ENCODE assay signal across 8 cellular contexts in genomic region chr6:27893836-27894807, GRCh38. TPM values are rescaled to one million over a fixed set of nuclear protein-coding genes. Genes with fewer than 3 reads are reported as not detected.
DNase-seq lines count a peak whose midpoint lies in the region; ATAC-seq and TF ChIP-seq lines count a peak whose summit lies in the region.

No MANE protein-coding gene starts in this region.

- H3K27me3 ChIP-seq in Karpas-422 (ENCODE audit: low read length) = no peaks in the 10 kb centered on the region
- H3K27me3 ChIP-seq in stomach = peaks cover 0 to 44% (median 0%) of the 10 kb centered on the region in 3 donors

- peak overlapping the region; percentile 68 for H3K4me3 ChIP-seq in Karpas-422 (ENCODE audit: low read length)
- peak overlapping the region; percentile 65 for H3K4me3 ChIP-seq in fibroblast of pulmonary artery (replicated peaks; ENCODE audit: low read depth, low read length)
- H3K4me3 ChIP-seq in stomach = peak overlapping the region; percentile 54 to 65 (median 60)

- H3K9me3 ChIP-seq in Karpas-422 (ENCODE audit: low read length) (no peaks in the 10 kb centered on the region), stomach (no peaks in the 10 kb centered on the region)

- ATAC-seq in naive thymus-derived CD8-positive, alpha-beta T cell = peak in 1 of 2 donors; percentile 13
- ATAC-seq in HG02571 (IDR thresholded peaks at IDR 0.05; ENCODE audit: unreplicated experiment) = no peak

- peak overlapping the region; percentile 90 for H3K27ac ChIP-seq in Karpas-422 (ENCODE audit: low read length)
- H3K27ac ChIP-seq in stomach = peak overlapping the region; percentile 70 to 94 (median 88)

- H3K27me3 Mint-ChIP-seq in activated T-helper 2 cell treated with anti-CD3 and anti-CD28 coated beads, Interferon-gamma antibody, Interleukin-2, Interleukin-4, amounts not matched to agents 10 μg/mL and 5 μg/mL and 100 μg/mL, durations not matched to agents 14 hours and 24 hours and 36 hours (ENCODE audit: low read depth) = no peaks in the 10 kb centered on the region
- H3K27me3 Mint-ChIP-seq in naive thymus-derived CD8-positive, alpha-beta T cell = no peaks in the 10 kb centered on the region

- H3K4me1 ChIP-seq in Karpas-422 (ENCODE audit: low read length) (peaks cover 55% of the 10 kb centered on the region), stomach (peaks cover 16 to 56% (median 42%) of the 10 kb centered on the region in 4 donors)

- TF ChIP-seq POLR2A in stomach (IDR thresholded peaks at IDR 0.05) = no peak

- H3K4me3 Mint-ChIP-seq in activated T-helper 2 cell treated with anti-CD3 and anti-CD28 coated beads, Interferon-gamma antibody, Interleukin-2, Interleukin-4, amounts not matched to agents 10 μg/mL and 5 μg/mL and 100 μg/mL, durations not matched to agents 14 hours and 24 hours and 36 hours (ENCODE audit: low read depth) = no peak overlapping the region
- H3K4me3 Mint-ChIP-seq in naive thymus-derived CD8-positive, alpha-beta T cell = no peak overlapping the region

- peak overlapping the region; percentile 77 for H3K9ac ChIP-seq in Karpas-422 (ENCODE audit: low read length)

- TF ChIP-seq CTCF in fibroblast of pulmonary artery (IDR thresholded peaks at IDR 0.05; ENCODE audit: low read length, missing control alignments) = no peak
- TF ChIP-seq CTCF in stomach (IDR thresholded peaks at IDR 0.05) = no peak

- POLR2A ChIA-PET in naive thymus-derived CD8-positive, alpha-beta T cell (lab: Charles Lee) = interaction anchor here (0.6 to 7.8 kb wide), 45 partner anchors 8 to 1873 kb away, joined by 3 to 445 read pairs (median 7); partner anchors contain the start of genes HMGN4, TRIM27, ZNF184 and ZNF391

- no peak for TF ChIP-seq EP300 in stomach (IDR thresholded peaks at IDR 0.05)

- H2AFZ ChIP-seq in Karpas-422 (ENCODE audit: low read length) = peak overlapping the region; percentile 4; the same call in 1 of the 2 replicates

- WGBS in stomach, 5 donors = 0 to 1% (median 1%) methylated on average over 48 of the region's 48 CpGs

- H3K27ac Mint-ChIP-seq in activated T-helper 2 cell treated with anti-CD3 and anti-CD28 coated beads, Interferon-gamma antibody, Interleukin-2, Interleukin-4, amounts not matched to agents 10 μg/mL and 5 μg/mL and 100 μg/mL, durations not matched to agents 14 hours and 24 hours and 36 hours = no peak overlapping the region
- no peak overlapping the region for H3K27ac Mint-ChIP-seq in naive thymus-derived CD8-positive, alpha-beta T cell

- peak; percentile 98 for DNase-seq in DMS114 treated with DMSO at 0.1 percent for 48 hours (lab: John Stamatoyannopoulos, UW; ENCODE audit: unreplicated experiment)
- DNase-seq in Karpas-422 = peak; percentile 94
- DNase-seq in activated T-helper 2 cell treated with anti-CD3 and anti-CD28 coated beads, Interferon-gamma antibody, Interleukin-2, Interleukin-4, amounts not matched to agents 10 μg/mL and 5 μg/mL and 100 μg/mL, durations not matched to agents 14 hours and 24 hours and 36 hours (ENCODE audit: low spot score) = peak; percentile 79
- DNase-seq in fibroblast of pulmonary artery (ENCODE audit: low read depth) = peak; percentile 96
- DNase-seq in naive thymus-derived CD8-positive, alpha-beta T cell = peak; percentile 49 to 88 (median 75)
- peak; percentile 81 for DNase-seq in stomach

- no peaks in the 10 kb centered on the region for H3K9me3 Mint-ChIP-seq in activated T-helper 2 cell treated with anti-CD3 and anti-CD28 coated beads, Interferon-gamma antibody, Interleukin-2, Interleukin-4, amounts not matched to agents 10 μg/mL and 5 μg/mL and 100 μg/mL, durations not matched to agents 14 hours and 24 hours and 36 hours
- peaks cover 0 to 4% (median 0%) of the 10 kb centered on the region in 9 donors for H3K9me3 Mint-ChIP-seq in naive thymus-derived CD8-positive, alpha-beta T cell

- H3K79me2 ChIP-seq in Karpas-422 (ENCODE audit: low read length) = no peaks in the 10 kb centered on the region

- H3K36me3 Mint-ChIP-seq in activated T-helper 2 cell treated with anti-CD3 and anti-CD28 coated beads, Interferon-gamma antibody, Interleukin-2, Interleukin-4, amounts not matched to agents 10 μg/mL and 5 μg/mL and 100 μg/mL, durations not matched to agents 14 hours and 24 hours and 36 hours (ENCODE audit: low read depth) = peaks cover 5% of the 10 kb centered on the region
- no peaks in the 10 kb centered on the region for H3K36me3 Mint-ChIP-seq in naive thymus-derived CD8-positive, alpha-beta T cell

- H3K4me2 ChIP-seq in Karpas-422 (ENCODE audit: low read depth, low read length, poor library complexity, severe bottlenecking) = peak overlapping the region; percentile 79

- H4K20me1 ChIP-seq in Karpas-422 (ENCODE audit: insufficient read depth, low read depth, low read length) = no peaks in the 10 kb centered on the region

- H3K36me3 ChIP-seq in Karpas-422 (ENCODE audit: insufficient read depth, low read length) (no peaks in the 10 kb centered on the region), stomach (no peaks in the 10 kb centered on the region)

- H3K9me2 ChIP-seq in Karpas-422 (replicated peaks; ENCODE audit: insufficient read depth, low read length) = no peaks in the 10 kb centered on the region

- intact Hi-C loops in activated T-helper 2 cell treated with anti-CD3 and anti-CD28 coated beads, Interferon-gamma antibody, Interleukin-2, Interleukin-4, amounts not matched to agents 10 μg/mL and 5 μg/mL and 100 μg/mL, durations not matched to agents 14 hours and 24 hours and 36 hours (cut with micrococcal nuclease) = loop anchor here (1.0 to 10.0 kb wide), 11 partner anchors 57 to 1737 kb away; a partner anchor contains a TSS
- intact Hi-C loops in stomach (cut with DNase I; ENCODE audit: low total_unique reads) = loop anchor here (10.0 kb wide), 2 partner anchors 119 to 729 kb away; no protein-coding TSS in a partner anchor

- peaks cover 34% of the 10 kb centered on the region for H3K4me1 Mint-ChIP-seq in activated T-helper 2 cell treated with anti-CD3 and anti-CD28 coated beads, Interferon-gamma antibody, Interleukin-2, Interleukin-4, amounts not matched to agents 10 μg/mL and 5 μg/mL and 100 μg/mL, durations not matched to agents 14 hours and 24 hours and 36 hours (ENCODE audit: low read depth)
- H3K4me1 Mint-ChIP-seq in naive thymus-derived CD8-positive, alpha-beta T cell = peaks cover 7 to 38% (median 28%) of the 10 kb centered on the region in 4 donors

TF ChIP-seq in PFSK-1, 5 proteins besides CTCF, POLR2A, EP300 and RAD21:
- TF ChIP-seq POLR2AphosphoS5 (IDR thresholded peaks at IDR 0.05; ENCODE audit: low read depth, low read length) (peak; percentile 74), SIN3A (IDR thresholded peaks at IDR 0.05; ENCODE audit: borderline replicate concordance, insufficient read depth, low read length) (peak; percentile 64; the same call in 1 of the 2 replicates), REST (IDR thresholded peaks at IDR 0.05; ENCODE audit: insufficient read depth in 1 of 2, low read depth in 2 of 2, low read length in 2 of 2) (no peak)

RNA-seq across cellular contexts. Expression of gene OR2B2, which starts 18.1 kb away (rescaled TPM):
- total RNA-seq in Karpas-422 (2014; rRNA removed; shearing (Covaris generic); ENCODE audit: low replicate concordance) = not detected in 2 replicates
- not detected for polyA plus RNA-seq in PFSK-1 (2012; ENCODE audit: insufficient read length, low read depth)
- not detected in 2 replicates for total RNA-seq in activated T-helper 2 cell treated with anti-CD3 and anti-CD28 coated beads, Interferon-gamma antibody, Interleukin-2, Interleukin-4, amounts not matched to agents 10 μg/mL and 5 μg/mL and 100 μg/mL, durations not matched to agents 14 hours and 24 hours and 36 hours
- not detected for total RNA-seq in naive thymus-derived CD8-positive, alpha-beta T cell
- not detected for polyA plus RNA-seq in naive thymus-derived CD8-positive, alpha-beta T cell
- total RNA-seq in stomach = not detected
- polyA plus RNA-seq in stomach = not detected
